Comparison of ENCODE assay signal across 8 cellular contexts in genomic region chr3:23685484-23686258, GRCh38.
DNase-seq lines count a peak whose midpoint lies in the region; ATAC-seq and TF ChIP-seq lines count a peak whose summit lies in the region.

No MANE protein-coding gene starts in this region.

- ATAC-seq in stimulated activated effector memory CD8-positive, alpha-beta T cell treated with anti-CD3 and anti-CD28 coated beads, Interleukin-12 subunit alpha, Interleukin-12 subunit beta, amount 100 ng/mL, for 72 hours: peak; percentile 75
- no peak for ATAC-seq in HG02884 (IDR thresholded peaks at IDR 0.05; ENCODE audit: unreplicated experiment)

- no peaks in the 10 kb centered on the region for H3K9me3 ChIP-seq in BE2C

- H3K4me3 ChIP-seq in BE2C (ENCODE audit: low read depth, low read length): no peak overlapping the region

- H3K27me3 ChIP-seq in BE2C: no peaks in the 10 kb centered on the region

- no peak for TF ChIP-seq CTCF in BE2C (IDR thresholded peaks at IDR 0.05; ENCODE audit: low read depth, low read length)

- no peaks in the 10 kb centered on the region for H3K9me3 Mint-ChIP-seq in stimulated activated effector memory CD8-positive, alpha-beta T cell treated with anti-CD3 and anti-CD28 coated beads, Interleukin-12 subunit alpha, Interleukin-12 subunit beta, amount 100 ng/mL, for 72 hours

- no peaks in the 10 kb centered on the region for H3K36me3 Mint-ChIP-seq in stimulated activated effector memory CD8-positive, alpha-beta T cell treated with anti-CD3 and anti-CD28 coated beads, Interleukin-12 subunit alpha, Interleukin-12 subunit beta, amount 100 ng/mL, for 72 hours

- DNase-seq in BE2C (peak; percentile 79), HS-5 (ENCODE audit: low read depth) (peak; percentile 100), amygdala (lab: John Stamatoyannopoulos, UW) (peak in 33 of 56 donors; percentile 2 to 86 (median 31)), hepatic stellate cell (ENCODE audit: low spot score) (peak; percentile 83), NCI-H1092 (lab: John Stamatoyannopoulos, UW) (no peak)
- no peak for DNase-seq in stimulated activated effector memory CD8-positive, alpha-beta T cell treated with anti-CD3 and anti-CD28 coated beads, Interleukin-12 subunit alpha, Interleukin-12 subunit beta, amount 100 ng/mL, for 72 hours (ENCODE audit: low spot score in 2 of 2)
- no peak for DNase-seq in activated effector memory CD4-positive, alpha-beta T cell treated with Interleukin-2 at 50 U/mL for 16 hours

- H3K27ac Mint-ChIP-seq in stimulated activated effector memory CD8-positive, alpha-beta T cell treated with anti-CD3 and anti-CD28 coated beads, Interleukin-12 subunit alpha, Interleukin-12 subunit beta, amount 100 ng/mL, for 72 hours: no peak overlapping the region

- H3K36me3 ChIP-seq in BE2C: no peaks in the 10 kb centered on the region

- H3K4me1 Mint-ChIP-seq in stimulated activated effector memory CD8-positive, alpha-beta T cell treated with anti-CD3 and anti-CD28 coated beads, Interleukin-12 subunit alpha, Interleukin-12 subunit beta, amount 100 ng/mL, for 72 hours: no peaks in the 10 kb centered on the region

- no peak overlapping the region for H3K4me3 Mint-ChIP-seq in stimulated activated effector memory CD8-positive, alpha-beta T cell treated with anti-CD3 and anti-CD28 coated beads, Interleukin-12 subunit alpha, Interleukin-12 subunit beta, amount 100 ng/mL, for 72 hours

- peaks cover 8% of the 10 kb centered on the region; the same call in 1 of the 2 replicates for H3K4me1 ChIP-seq in BE2C

Comparison
In these comparisons a context has a peak if more than half of its experiments do, and no peak if none do; other contexts are left out.
1. DNase-seq: peak in BE2C (single experiment), HS-5 (single experiment), amygdala (33 of 56) and hepatic stellate cell (single experiment); none in stimulated activated effector memory CD8-positive, alpha-beta T cell treated with anti-CD3 and anti-CD28 coated beads, Interleukin-12 subunit alpha, Interleukin-12 subunit beta, amount 100 ng/mL, for 72 hours (0 of 2), activated effector memory CD4-positive, alpha-beta T cell treated with Interleukin-2 at 50 U/mL for 16 hours (single experiment) and NCI-H1092 (single experiment).